Comparison of ENCODE assay signal across 1 cellular context in genomic region chr1:109800291-109800690, GRCh38.
TF ChIP-seq lines count a peak whose summit lies in the region.

No MANE protein-coding gene starts in this region.

TF ChIP-seq in GM23338, 12 proteins besides CTCF, POLR2A, EP300 and RAD21 (continued from another document):
- TF ChIP-seq REST (IDR thresholded peaks at IDR 0.05; ENCODE audit: unreplicated experiment), result no peak
- TF ChIP-seq ZNF331 (CRISPR knock-in tag; IDR thresholded peaks at IDR 0.05; ENCODE audit: low read depth), result no peak
- TF ChIP-seq ZNF114 (CRISPR knock-in tag; IDR thresholded peaks at IDR 0.05), result no peak
- no peak for TF ChIP-seq ETS1 (IDR thresholded peaks at IDR 0.05)
- no peak for TF ChIP-seq EZH2 (IDR thresholded peaks at IDR 0.05; ENCODE audit: low read depth, unreplicated experiment)
- TF ChIP-seq JUNB (IDR thresholded peaks at IDR 0.05; ENCODE audit: unreplicated experiment), result no peak
- TF ChIP-seq STAT1 (IDR thresholded peaks at IDR 0.05; ENCODE audit: unreplicated experiment), result no peak
- TF ChIP-seq ZNF462 (CRISPR knock-in tag; IDR thresholded peaks at IDR 0.05), result no peak
- no peak for TF ChIP-seq POLR2AphosphoS5 (IDR thresholded peaks at IDR 0.05; ENCODE audit: low read depth)
